ENCODE assay signal across 24 cellular contexts in genomic region chr2:162734287-162734686, GRCh38.
"Had no signal": no experiment of that assay in that cellular context is flagged by ENCODE, and none has a peak within 500 bp of the region (broad histone marks: within the 10 kb centered on the region; RNA-seq: fewer than 3 reads in every experiment).

No MANE protein-coding gene starts in this region.

- H3K27me3 ChIP-seq: gastrocnemius medialis, neural progenitor cell, stomach, thyroid gland, vagina had no signal

- H3K27ac ChIP-seq: coronary artery, gastrocnemius medialis, neural progenitor cell, parathyroid adenoma, stomach, thyroid gland, vagina had no signal

- H3K79me2 ChIP-seq: parathyroid adenoma had no signal

- H3K36me3 ChIP-seq: gastrocnemius medialis, neural progenitor cell, stomach, thyroid gland, vagina had no signal

- H3K9me3 Mint-ChIP-seq: mesothelial cell of epicardium, neural progenitor cell had no signal

- H2AFZ ChIP-seq: neural progenitor cell, parathyroid adenoma had no signal

- H3K4me3 Mint-ChIP-seq: effector memory CD8-positive, alpha-beta T cell; mesothelial cell of epicardium; naive B cell; natural killer cell treated with Interleukin-12 subunit alpha and Interleukin-12 subunit beta and Interleukin-15 and Interleukin-18, amount 100 ng/mL, for 72 hours; neural progenitor cell; stimulated activated effector memory CD8-positive, alpha-beta T cell treated with anti-CD3 and anti-CD28 coated beads, Interleukin-12 subunit alpha, Interleukin-12 subunit beta, amount 100 ng/mL, for 72 hours had no signal

- DNase-seq: dermis blood vessel endothelial cell; effector memory CD8-positive, alpha-beta T cell; foreskin fibroblast; gastrocnemius medialis; head of caudate nucleus; kidney; mesenchymal stem cell; mucosa of descending colon; naive B cell; stimulated activated CD4-positive, alpha-beta T cell treated with anti-CD3 and anti-CD28 coated beads, Interleukin-2, amount 100 ng/mL, for 24 hours; stimulated activated CD4-positive, alpha-beta T cell treated with anti-CD3 and anti-CD28 coated beads, Interleukin-4, amount 100 ng/mL, for 24 hours; stimulated activated naive CD4-positive, alpha-beta T cell treated with Interleukin-2 at 50 U/mL for 16 hours; stomach; thyroid gland; trophoblast cell had no signal

- H3K9ac ChIP-seq: neural progenitor cell, parathyroid adenoma had no signal

- H3K27me3 Mint-ChIP-seq: effector memory CD8-positive, alpha-beta T cell; naive B cell; natural killer cell treated with Interleukin-12 subunit alpha and Interleukin-12 subunit beta and Interleukin-15 and Interleukin-18, amount 100 ng/mL, for 72 hours; progenitor cell of endocrine pancreas had no signal

- H3K4me1 ChIP-seq: gastrocnemius medialis, neural progenitor cell, parathyroid adenoma, thyroid gland, vagina had no signal

- H3K9me3 ChIP-seq: gastrocnemius medialis, mucosa of descending colon, stomach, thyroid gland, vagina had no signal

- H3K4me3 ChIP-seq: coronary artery, gastrocnemius medialis, lung, mucosa of descending colon, neural progenitor cell, stomach, thyroid gland, vagina had no signal

- H3K27ac Mint-ChIP-seq: effector memory CD8-positive, alpha-beta T cell; naive B cell; natural killer cell treated with Interleukin-12 subunit alpha and Interleukin-12 subunit beta and Interleukin-15 and Interleukin-18, amount 100 ng/mL, for 72 hours; neural progenitor cell; stimulated activated effector memory CD8-positive, alpha-beta T cell treated with anti-CD3 and anti-CD28 coated beads, Interleukin-12 subunit alpha, Interleukin-12 subunit beta, amount 100 ng/mL, for 72 hours had no signal

- H3K4me1 Mint-ChIP-seq: naive B cell, neural progenitor cell had no signal

- H3K4me2 ChIP-seq: neural progenitor cell had no signal

- H3K36me3 Mint-ChIP-seq: mesothelial cell of epicardium; naive B cell; neural progenitor cell; stimulated activated effector memory CD8-positive, alpha-beta T cell treated with anti-CD3 and anti-CD28 coated beads, Interleukin-12 subunit alpha, Interleukin-12 subunit beta, amount 100 ng/mL, for 72 hours had no signal
